In genomic region chr1:245111073-245111472, GRCh38 we compare ENCODE assay signal across 16 cellular contexts. TPM values are rescaled to one million over a fixed set of nuclear protein-coding genes. Genes with fewer than 3 reads are reported as not detected.
DNase-seq lines count a peak whose midpoint lies in the region; TF ChIP-seq lines count a peak whose summit lies in the region.
"Had no signal": no experiment of that assay in that cellular context is flagged by ENCODE, and none has a peak within 500 bp of the region (broad histone marks: within the 10 kb centered on the region; RNA-seq: fewer than 3 reads in every experiment).

No MANE protein-coding gene starts in this region.

- H3K36me3 Mint-ChIP-seq in endodermal cell (ENCODE audit: low read depth) (peaks cover 1% of the 10 kb centered on the region), neural crest cell (ENCODE audit: low read depth) (peaks cover 3% of the 10 kb centered on the region)

- H3K4me3 Mint-ChIP-seq in endodermal cell (no peak overlapping the region), neural crest cell (peak overlapping the region; percentile 18)
- H3K4me3 Mint-ChIP-seq: CD4-positive, alpha-beta memory T cell; GM23338; H9; HFFc6 had no signal

- peak overlapping the region; percentile 24 for H4K8ac ChIP-seq in mesenchymal stem cell (ENCODE audit: low read length)

- no peaks in the 10 kb centered on the region for H3K79me1 ChIP-seq in mesenchymal stem cell (replicated peaks; ENCODE audit: low read length, poor library complexity, severe bottlenecking)

- no peaks in the 10 kb centered on the region for H3K27me3 ChIP-seq in endodermal cell (ENCODE audit: control insufficient read depth, insufficient read depth, low read length, poor library complexity, severe bottlenecking)
- no peaks in the 10 kb centered on the region for H3K27me3 ChIP-seq in mesenchymal stem cell (ENCODE audit: control insufficient read depth in 1 of 2, insufficient read depth in 1 of 2, low read length in 2 of 2)

- H3K27ac Mint-ChIP-seq in endodermal cell, result no peak overlapping the region
- no peak overlapping the region for H3K27ac Mint-ChIP-seq in neural crest cell (ENCODE audit: unreplicated experiment)
- H3K27ac Mint-ChIP-seq: CD4-positive, alpha-beta memory T cell; GM23338; H9; HFFc6 had no signal

- H2BK15ac ChIP-seq in mesenchymal stem cell (ENCODE audit: low read depth, poor library complexity, severe bottlenecking), result no peak overlapping the region

- H3K14ac ChIP-seq in mesenchymal stem cell (ENCODE audit: low read length in 2 of 2), result peak overlapping the region in 1 of 2 experiments; percentile 61

- no peak overlapping the region for H3K4me2 ChIP-seq in mesenchymal stem cell (ENCODE audit: low read length, poor library complexity, severe bottlenecking)
- H3K4me2 ChIP-seq: GM23338 had no signal

- no peak overlapping the region for H2AK5ac ChIP-seq in mesenchymal stem cell (ENCODE audit: low read length, severe bottlenecking)

- H3K9me3 Mint-ChIP-seq in endodermal cell, result no peaks in the 10 kb centered on the region
- no peaks in the 10 kb centered on the region for H3K9me3 Mint-ChIP-seq in neural crest cell
- H3K9me3 Mint-ChIP-seq: CD4-positive, alpha-beta memory T cell; GM23338; H9; HFFc6 had no signal

- H2BK5ac ChIP-seq in mesenchymal stem cell (ENCODE audit: low read depth, low read length, poor library complexity, severe bottlenecking), result no peak overlapping the region

- H4K91ac ChIP-seq in mesenchymal stem cell (ENCODE audit: low read length), result no peak overlapping the region

- no peak overlapping the region for H2BK12ac ChIP-seq in mesenchymal stem cell (ENCODE audit: low read length in 2 of 2)

- H3K4me1 Mint-ChIP-seq in endodermal cell, result peaks cover 19% of the 10 kb centered on the region
- peaks cover 49% of the 10 kb centered on the region for H3K4me1 Mint-ChIP-seq in neural crest cell
- H3K4me1 Mint-ChIP-seq: CD4-positive, alpha-beta memory T cell had no signal

- 90 to 96% methylated on average over 4 to 6 of the region's 6 CpGs for WGBS in endodermal cell (ENCODE audit: insufficient coverage in 1 of 2, insufficient read length in 1 of 2), 2 experiments
- 83% methylated on average over 6 of the region's 6 CpGs for WGBS in mesenchymal stem cell

- H3K27ac ChIP-seq in endodermal cell (ENCODE audit: low read depth, low read length) (no peak overlapping the region), mesenchymal stem cell (ENCODE audit: low read length, poor library complexity, severe bottlenecking) (no peak overlapping the region)

- H3K27me3 Mint-ChIP-seq in endodermal cell (ENCODE audit: insufficient read depth) (no peaks in the 10 kb centered on the region), neural crest cell (ENCODE audit: low read depth) (no peaks in the 10 kb centered on the region)

- no peak for DNase-seq in endodermal cell
- DNase-seq in mesenchymal stem cell, result no peak
- DNase-seq in neural crest cell (ENCODE audit: low read depth, low spot score), result no peak
- no peak for DNase-seq in GM20000 (ENCODE audit: low spot score)
- DNase-seq in GF-D8 (lab: John Stamatoyannopoulos, UW), result no peak
- DNase-seq in NOMO-1 (lab: John Stamatoyannopoulos, UW; ENCODE audit: unreplicated experiment in 2 of 2), result no peak
- DNase-seq: Calu3; CD4-positive, alpha-beta memory T cell; COR-L47; DMS153; DND-41; H9; HFFc6 had no signal

- TF ChIP-seq CTCF in endodermal cell (conservative IDR thresholded peaks at IDR 0.05) (peak; percentile 1), neural crest cell (conservative IDR thresholded peaks at IDR 0.05) (no peak), GM20000 (IDR thresholded peaks at IDR 0.05; ENCODE audit: extremely low read depth, missing control alignments) (no peak)

- H3K9me3 ChIP-seq in endodermal cell (ENCODE audit: control insufficient read depth, low read length) (no peaks in the 10 kb centered on the region), mesenchymal stem cell (ENCODE audit: control insufficient read depth, low read length) (no peaks in the 10 kb centered on the region)

- H3K9ac ChIP-seq in endodermal cell (ENCODE audit: extremely low read depth, low read length, poor library complexity, severe bottlenecking) (no peak overlapping the region), mesenchymal stem cell (ENCODE audit: low read length) (no peak overlapping the region)

- no peak overlapping the region for H3K4ac ChIP-seq in mesenchymal stem cell (ENCODE audit: low read depth in 1 of 2, low read length in 2 of 2)

- H3K4me1 ChIP-seq in endodermal cell (ENCODE audit: control insufficient read depth, insufficient read depth, low read length) (no peaks in the 10 kb centered on the region), mesenchymal stem cell (ENCODE audit: control insufficient read depth, insufficient read depth, low read depth, low read length) (peaks cover 5% of the 10 kb centered on the region)

- H3K18ac ChIP-seq in mesenchymal stem cell (ENCODE audit: low read depth in 1 of 2, low read length in 2 of 2), result no peak overlapping the region

- H3K36me3 ChIP-seq in endodermal cell (ENCODE audit: control insufficient read depth, insufficient read depth, low read length) (no peaks in the 10 kb centered on the region), mesenchymal stem cell (ENCODE audit: control insufficient read depth in 1 of 2, insufficient read depth in 2 of 2, low read depth in 1 of 2, low read length in 2 of 2) (no peaks in the 10 kb centered on the region)

- no peak overlapping the region for H2AFZ ChIP-seq in mesenchymal stem cell (ENCODE audit: low read depth, low read length)
- H2AFZ ChIP-seq: GM23338 had no signal

- no peak overlapping the region for H2BK120ac ChIP-seq in mesenchymal stem cell (ENCODE audit: low read depth, low read length)

- H3K23ac ChIP-seq in mesenchymal stem cell (ENCODE audit: low read length in 2 of 2), result no peak overlapping the region

- no peak overlapping the region for H3K4me3 ChIP-seq in endodermal cell (ENCODE audit: low read length)
- no peak overlapping the region for H3K4me3 ChIP-seq in mesenchymal stem cell (ENCODE audit: insufficient read depth in 1 of 2, low read depth in 1 of 2, low read length in 2 of 2)
- H3K4me3 ChIP-seq: GM12878, GM23338 had no signal

RNA-seq across cellular contexts. Expression of gene KIF26B, which starts 43.7 kb away (rescaled TPM):
- total RNA-seq in endodermal cell (10 to 100 TPM; 12.3 to 21.0 TPM), neural crest cell (5.7 and 6.2 TPM in 2 replicates)
- 4.8 TPM for polyA plus RNA-seq in endodermal cell (2013, experiment 1 of 2)
- polyA plus RNA-seq in endodermal cell (2013, experiment 2 of 2), result 5.2 TPM
- 10.1 TPM for polyA plus RNA-seq in mesenchymal stem cell (2013, experiment 1 of 2)
- polyA plus RNA-seq in mesenchymal stem cell (2013, experiment 2 of 2), result 9.3 TPM
- total RNA-seq: A673; CD4-positive, alpha-beta memory T cell had no signal
